ENCODE assay signal across 8 cellular contexts in the genomic region with DNA sequence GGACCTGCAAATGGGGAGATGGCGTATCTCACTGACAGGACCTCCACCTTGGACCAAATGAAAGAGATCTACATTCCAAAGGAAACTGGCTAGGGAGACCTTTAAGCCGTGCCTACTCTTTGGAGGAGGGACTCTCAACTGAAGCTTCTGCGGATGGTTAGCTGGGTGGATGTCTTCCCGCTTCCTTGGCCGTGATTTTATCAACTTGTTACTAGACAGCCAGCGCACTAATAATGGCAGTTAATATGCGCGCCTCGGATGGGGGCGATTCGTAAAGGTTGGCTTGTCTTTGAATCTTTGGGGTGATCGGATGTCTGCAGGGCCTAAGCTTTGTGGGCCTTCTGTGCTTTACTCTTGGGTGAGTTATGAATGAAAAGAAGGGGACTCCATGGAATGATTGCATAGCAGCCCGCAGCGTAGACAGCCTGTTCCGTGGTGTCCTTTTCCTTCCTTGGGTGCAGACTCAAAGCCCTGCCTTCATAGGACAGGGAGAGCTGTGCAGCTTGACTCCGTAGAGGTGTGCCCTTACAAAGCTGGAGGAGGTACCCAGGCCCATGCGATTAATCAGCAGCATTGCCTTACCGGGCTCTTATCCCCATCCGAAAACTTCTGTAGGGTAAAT. TPM values are rescaled to one million over a fixed set of nuclear protein-coding genes. Genes with fewer than 3 reads are reported as not detected.
DNase-seq lines count a peak whose midpoint lies in the region; ATAC-seq and TF ChIP-seq lines count a peak whose summit lies in the region.

No MANE protein-coding gene starts in this region.

- peaks cover 29% of the 10 kb centered on the region for H3K36me3 Mint-ChIP-seq in Calu3 (ENCODE audit: insufficient read depth, unreplicated experiment)

- peaks cover 31% of the 10 kb centered on the region for H3K4me1 Mint-ChIP-seq in Calu3 (ENCODE audit: low read depth, unreplicated experiment)

- CTCF ChIA-PET in Calu3 (lab: Charles Lee) (interaction anchor here (0.5 to 3.2 kb wide), 5 partner anchors 67 to 156 kb away, joined by 4 to 22 read pairs (median 6); no protein-coding TSS in a partner anchor), PC-3 (lab: Charles Lee) (interaction anchor here (0.6 kb wide), 1 partner anchor 44 kb away, joined by 7 read pairs; no protein-coding TSS in a partner anchor)

- WGBS in ovary, 3 donors = 30 to 42% (median 34%) methylated on average over 19 of the region's 19 CpGs

- TF ChIP-seq CTCF in Calu3 (IDR thresholded peaks at IDR 0.05; ENCODE audit: unreplicated experiment) (no peak), PC-3 (conservative IDR thresholded peaks at IDR 0.05; ENCODE audit: low read depth, low read length) (no peak), epithelial cell of proximal tubule (conservative IDR thresholded peaks at IDR 0.05; ENCODE audit: low read depth, low read length) (no peak), ovary (IDR thresholded peaks at IDR 0.05) (no peak)

- no peak for TF ChIP-seq POLR2A in ovary (IDR thresholded peaks at IDR 0.05)

- BruUV-seq in Calu3 (replicated peaks; lab: Mats Ljungman, UMichigan) (TSS peak; percentile 29), PC-3 (replicated peaks; lab: Mats Ljungman, UMichigan) (TSS peak; percentile 51)

- H4K20me1 ChIP-seq in PC-3 (ENCODE audit: low read length) = peaks cover 31% of the 10 kb centered on the region

- no peaks in the 10 kb centered on the region for H3K27me3 ChIP-seq in PC-3 (ENCODE audit: low read length)
- H3K27me3 ChIP-seq in ovary = no peaks in the 10 kb centered on the region

- H3K9me3 ChIP-seq in PC-3 (ENCODE audit: low read length) (no peaks in the 10 kb centered on the region), ovary (no peaks in the 10 kb centered on the region)

- H3K27ac ChIP-seq in PC-3 (ENCODE audit: low read length) (no peak overlapping the region), ovary (no peak overlapping the region)

- H3K79me2 ChIP-seq in PC-3 (ENCODE audit: low read length) = peaks cover 56% of the 10 kb centered on the region

- POLR2A ChIA-PET in PC-3 (lab: Charles Lee; ENCODE audit: unreplicated experiment) = interaction anchor here (0.5 kb wide), 1 partner anchor 29 kb away, joined by 6 read pairs; no protein-coding TSS in a partner anchor

- no peaks in the 10 kb centered on the region for H3F3A ChIP-seq in PC-3 (ENCODE audit: low read length, unreplicated experiment)

- H2AFZ ChIP-seq in PC-3 (ENCODE audit: low read length) = peak overlapping the region; percentile 48; the same call in 1 of the 2 replicates

- no peaks in the 10 kb centered on the region for H3K9me3 Mint-ChIP-seq in Calu3 (ENCODE audit: low read depth, unreplicated experiment)

- intact Hi-C loops in Calu3 (cut with micrococcal nuclease; ENCODE audit: unreplicated experiment) = loop anchor here (2.0 kb wide), 2 partner anchors 94 to 146 kb away; no protein-coding TSS in a partner anchor
- intact Hi-C loops in PC-3 (cut with micrococcal nuclease) = loop anchor here (10.0 kb wide), 1 partner anchor 90 kb away; no protein-coding TSS in a partner anchor
- intact Hi-C loops in ovary (cut with DNase I) = no loop called here

- H3K27me3 Mint-ChIP-seq in Calu3 (ENCODE audit: unreplicated experiment) = no peaks in the 10 kb centered on the region

- peak; percentile 5; the same call in 1 of the 2 replicates for ATAC-seq in PC-3
- ATAC-seq in HG02678 (IDR thresholded peaks at IDR 0.05; ENCODE audit: unreplicated experiment) = no peak
- ATAC-seq in GM21360 (IDR thresholded peaks at IDR 0.05; ENCODE audit: unreplicated experiment) = no peak
- ATAC-seq in HG02642 (IDR thresholded peaks at IDR 0.05; ENCODE audit: poor library complexity, unreplicated experiment) = no peak

- peak; percentile 8 for DNase-seq in Calu3
- peak; percentile 36 for DNase-seq in PC-3
- no peak for DNase-seq in epithelial cell of proximal tubule (ENCODE audit: low read depth)
- DNase-seq in ovary = peak in 1 of 5 donors; percentile 31
- no peak for DNase-seq in EL

- no peak for TF ChIP-seq EP300 in ovary (IDR thresholded peaks at IDR 0.05)

- H3K27ac Mint-ChIP-seq in Calu3 (ENCODE audit: unreplicated experiment) = no peak overlapping the region

- H3K4me1 ChIP-seq in PC-3 (ENCODE audit: insufficient read depth, low read length) (peaks cover 28% of the 10 kb centered on the region), ovary (ENCODE audit: insufficient read depth) (peaks cover 7% of the 10 kb centered on the region)

- H3K9ac ChIP-seq in PC-3 (ENCODE audit: low read length) = peak overlapping the region; percentile 35

- H3K9me2 ChIP-seq in PC-3 (replicated peaks; ENCODE audit: low read length) = no peaks in the 10 kb centered on the region

- H3K4me2 ChIP-seq in PC-3 (ENCODE audit: low read length) = peak overlapping the region; percentile 89

- peak overlapping the region; percentile 84 for H3K4me3 Mint-ChIP-seq in Calu3 (ENCODE audit: low read depth, unreplicated experiment)

- H3K36me3 ChIP-seq in PC-3 (ENCODE audit: low read depth, low read length) (no peaks in the 10 kb centered on the region), ovary (no peaks in the 10 kb centered on the region)

- H3K4me3 ChIP-seq in PC-3 (ENCODE audit: low read length) (peak overlapping the region; percentile 93), epithelial cell of proximal tubule (ENCODE audit: low read depth, low read length) (peak overlapping the region; percentile 88), ovary (peak overlapping the region; percentile 62)

RNA-seq across cellular contexts. Expression of a gene that starts 1.5 kb away (rescaled TPM):
- total RNA-seq in Calu3 (2022) = 23.7 and 24.5 TPM in 2 replicates
- total RNA-seq in PC-3 (2014; rRNA removed) = 8.1 and 9.4 TPM in 2 replicates
- 12.2 and 15.6 TPM in 2 replicates for total RNA-seq in epithelial cell of proximal tubule
- 10 to 100 TPM; 11.1 to 24.3 (median 14.1) TPM for total RNA-seq in ovary
- 1 to 10 TPM; 7.4 TPM for polyA plus RNA-seq in ovary

Comparison
In these comparisons a context has a peak if more than half of its experiments do, and no peak if none do; other contexts are left out.
1. DNase-seq: peak in Calu3 (single experiment) and PC-3 (single experiment); none in epithelial cell of proximal tubule (single experiment) and EL (single experiment).
2. intact Hi-C loops: an anchor here in Calu3 (2.0 kb wide) and PC-3 (10.0 kb wide); none called in ovary.
3. Peak in every context shown above with its lines, with median percentiles within 50 percentile points of each other: H3K4me3 ChIP-seq.